9 cellular contexts compared by ENCODE assay signal in the genomic region with DNA sequence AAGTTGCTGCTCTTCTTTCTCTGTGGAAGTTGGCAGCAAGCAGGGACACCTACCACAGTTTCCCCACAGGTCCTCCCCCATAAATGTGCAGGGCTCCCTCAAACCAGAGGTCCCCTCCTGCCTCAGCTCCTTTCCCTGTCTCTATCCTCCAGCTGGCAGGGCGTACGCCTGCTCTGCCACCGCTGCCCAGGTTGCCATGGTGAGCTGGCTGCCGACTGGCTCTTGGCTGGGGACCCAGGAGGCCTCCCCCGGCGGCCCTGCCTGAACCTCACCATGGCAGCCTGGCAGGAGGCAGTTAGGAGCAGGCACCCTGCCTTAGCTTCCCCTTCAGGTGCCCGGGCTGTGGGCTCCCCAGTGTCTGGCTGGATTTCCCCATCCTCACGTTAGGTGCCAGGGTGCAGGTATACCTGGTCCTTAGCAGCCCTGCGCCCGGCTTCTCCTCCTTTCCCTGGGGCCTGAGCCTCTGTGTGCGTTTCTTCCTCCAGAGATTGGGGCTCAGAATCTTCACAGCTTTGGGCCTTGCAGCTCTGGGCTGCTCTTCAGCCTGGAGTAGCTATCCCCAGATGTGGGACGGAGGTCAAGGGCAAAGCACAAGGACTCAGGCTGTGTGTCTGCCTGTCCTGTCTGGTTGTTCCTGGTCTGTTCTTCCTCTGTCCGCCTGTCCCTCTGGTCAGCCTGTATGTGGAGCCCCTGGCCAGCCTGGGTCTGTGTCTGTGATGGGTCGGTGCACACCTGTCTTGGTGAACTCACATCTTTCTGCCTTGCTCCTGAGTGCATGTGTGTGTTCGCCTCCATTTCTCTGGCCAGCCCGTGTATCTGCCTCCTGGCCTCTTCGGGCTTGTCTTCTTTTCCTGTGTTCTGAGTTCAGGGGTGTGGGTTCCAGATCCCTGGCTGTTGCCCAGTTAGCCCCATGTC. TPM values are rescaled to one million over a fixed set of nuclear protein-coding genes. Genes with fewer than 3 reads are reported as not detected.
DNase-seq lines count a peak whose midpoint lies in the region; ATAC-seq, FAIRE-seq and TF ChIP-seq lines count a peak whose summit lies in the region.
"Had no signal": no experiment of that assay in that cellular context is flagged by ENCODE, and none has a peak within 500 bp of the region (broad histone marks: within the 10 kb centered on the region; RNA-seq: fewer than 3 reads in every experiment).

No MANE protein-coding gene starts in this region.

- DNase-seq in DMS153 treated with DMSO at 0.1 percent for 48 hours (lab: John Stamatoyannopoulos, UW; ENCODE audit: unreplicated experiment) (peak; percentile 47), NCI-H69 (lab: John Stamatoyannopoulos, UW) (peak; percentile 82), glutamatergic neuron (no peak), pancreas (peak; percentile 74 to 90 (median 78)), kidney tubule cell (ENCODE audit: low spot score) (no peak)
- no peak for DNase-seq in stimulated activated CD4-positive, alpha-beta T cell treated with anti-CD3 and anti-CD28 coated beads, Interleukin-15, amount 100 ng/mL, for 24 hours
- DNase-seq: WERI-Rb-1 had no signal

- peak overlapping the region in 2 of 4 donors; percentile 28 to 44 for H3K27ac ChIP-seq in pancreas
- H3K27ac ChIP-seq: WERI-Rb-1 had no signal

- peaks cover 0 to 10% (median 9%) of the 10 kb centered on the region in 3 donors for H3K36me3 ChIP-seq in pancreas

- H3K36me3 Mint-ChIP-seq in glutamatergic neuron (ENCODE audit: unreplicated experiment), result peaks cover 3% of the 10 kb centered on the region

- H3K9me3 ChIP-seq in pancreas, result no peaks in the 10 kb centered on the region

- H3K4me3 Mint-ChIP-seq in glutamatergic neuron (ENCODE audit: unreplicated experiment), result peak overlapping the region; percentile 27

- H3K27ac Mint-ChIP-seq in glutamatergic neuron (ENCODE audit: unreplicated experiment), result no peak overlapping the region

- no peak overlapping the region for H3K4me3 ChIP-seq in pancreas

- TF ChIP-seq CTCF in glutamatergic neuron (IDR thresholded peaks at IDR 0.05; ENCODE audit: partially characterized antibody, unreplicated experiment) (no peak), pancreas (IDR thresholded peaks at IDR 0.05) (no peak)

- peaks cover 22 to 46% (median 22%) of the 10 kb centered on the region in 3 donors for H3K4me1 ChIP-seq in pancreas

- WGBS in pancreas, 2 donors, result 44 to 45% methylated on average over 17 of the region's 17 CpGs

- H3K9me3 Mint-ChIP-seq in glutamatergic neuron (ENCODE audit: unreplicated experiment), result peaks cover 19% of the 10 kb centered on the region

- peaks cover 40% of the 10 kb centered on the region for H3K4me1 Mint-ChIP-seq in glutamatergic neuron (ENCODE audit: low read depth, unreplicated experiment)

- no peaks in the 10 kb centered on the region for H3K27me3 ChIP-seq in pancreas

- intact Hi-C loops in pancreas (cut with DNase I), result loop anchor here in 1 of 3 donors (5.0 kb wide), 1 partner anchor 37 kb away; no protein-coding TSS in a partner anchor

- H3K27me3 Mint-ChIP-seq in glutamatergic neuron (ENCODE audit: unreplicated experiment), result peaks cover 27% of the 10 kb centered on the region

- FAIRE-seq in pancreas (lab: Jason Lieb, UNC), result no peak

- ATAC-seq in pancreas, result peak; percentile 38 to 66 (median 54)
- ATAC-seq in HG03442 (IDR thresholded peaks at IDR 0.05; ENCODE audit: unreplicated experiment), result no peak
- no peak for ATAC-seq in HG02571 (IDR thresholded peaks at IDR 0.05; ENCODE audit: unreplicated experiment)

RNA-seq across cellular contexts. Expression of a gene that starts 15.7 kb away (rescaled TPM):
- total RNA-seq in glutamatergic neuron (ENCODE audit: unreplicated experiment) (not detected), pancreas (under 1 TPM in 5 of 6 donors, not detected in 1; 0.19 to 0.67 (median 0.40) TPM)
- under 1 TPM in 1 of 2 donors, not detected in 1; 0.09 TPM for polyA plus RNA-seq in pancreas

RNA-seq across cellular contexts. Expression of a gene that starts 39.8 kb away (rescaled TPM):
- total RNA-seq in glutamatergic neuron (ENCODE audit: unreplicated experiment) (26.2 TPM), pancreas (10 to 100 TPM in 3 of 6 donors, 1 to 10 TPM in 3; 6.8 to 19.7 (median 10.1) TPM)
- polyA plus RNA-seq in pancreas, result 10 to 100 TPM; 14.7 to 15.0 TPM

Comparison
In these comparisons a context has a peak if more than half of its experiments do, and no peak if none do; other contexts are left out.
1. DNase-seq: peak in DMS153 treated with DMSO at 0.1 percent for 48 hours (single experiment), NCI-H69 (single experiment) and pancreas (6 of 6); none in glutamatergic neuron (single experiment), stimulated activated CD4-positive, alpha-beta T cell treated with anti-CD3 and anti-CD28 coated beads, Interleukin-15, amount 100 ng/mL, for 24 hours (single experiment) and kidney tubule cell (single experiment).
2. ATAC-seq: peak in pancreas (4 of 4); none in HG03442 (single experiment) and HG02571 (single experiment).